Comparison of ENCODE assay signal across 8 cellular contexts in genomic region chr1:65253800-65254319, GRCh38. TPM values are rescaled to one million over a fixed set of nuclear protein-coding genes. Genes with fewer than 3 reads are reported as not detected.
DNase-seq lines count a peak whose midpoint lies in the region; ATAC-seq and TF ChIP-seq lines count a peak whose summit lies in the region.

No MANE protein-coding gene starts in this region.

- no peak for DNase-seq in CD8-positive, alpha-beta memory T cell
- DNase-seq in choroid plexus epithelial cell (ENCODE audit: low read depth) (peak; percentile 40), Kasumi-1 (lab: John Stamatoyannopoulos, UW) (no peak), NCI-H748 treated with DMSO at 0.1 percent for 48 hours (lab: John Stamatoyannopoulos, UW) (no peak)
- no peak for DNase-seq in naive thymus-derived CD4-positive, alpha-beta T cell

- ATAC-seq in GM21447 (IDR thresholded peaks at IDR 0.05; ENCODE audit: unreplicated experiment), result peak; percentile 29
- ATAC-seq in naive thymus-derived CD4-positive, alpha-beta T cell, result no peak
- no peak for ATAC-seq in GM18858 (IDR thresholded peaks at IDR 0.05; ENCODE audit: unreplicated experiment)

- H3K9me3 Mint-ChIP-seq in CD8-positive, alpha-beta memory T cell, result no peaks in the 10 kb centered on the region
- H3K9me3 Mint-ChIP-seq in naive thymus-derived CD4-positive, alpha-beta T cell, result no peaks in the 10 kb centered on the region

- H3K4me3 ChIP-seq in CD8-positive, alpha-beta memory T cell (ENCODE audit: low read length), result peak overlapping the region; percentile 65
- H3K4me3 ChIP-seq in KMS-11 (IDR thresholded peaks at IDR 0.05; ENCODE audit: insufficient read depth, low read depth, low read length) (no peak overlapping the region), choroid plexus epithelial cell (ENCODE audit: low read depth, low read length) (peak overlapping the region; percentile 61)
- peak overlapping the region; percentile 80 for H3K4me3 ChIP-seq in naive thymus-derived CD4-positive, alpha-beta T cell (ENCODE audit: low read length)

- POLR2A ChIA-PET in CD8-positive, alpha-beta memory T cell (lab: Charles Lee), result interaction anchor here (1.0 to 2.0 kb wide), 4 partner anchors 9 to 166 kb away, joined by 3 to 21 read pairs (median 11); partner anchors contain the start of genes LEPR and LEPROT
- POLR2A ChIA-PET in naive thymus-derived CD4-positive, alpha-beta T cell (lab: Charles Lee), result interaction anchor here (0.9 to 2.8 kb wide), 7 partner anchors 9 to 183 kb away, joined by 3 to 25 read pairs (median 4); partner anchors contain the start of genes LEPR and LEPROT

- no peaks in the 10 kb centered on the region for H3K79me2 ChIP-seq in KMS-11 (ENCODE audit: insufficient read depth, low read depth)

- peak overlapping the region; percentile 86 to 95 (median 91) for H3K4me3 Mint-ChIP-seq in CD8-positive, alpha-beta memory T cell
- H3K4me3 Mint-ChIP-seq in naive thymus-derived CD4-positive, alpha-beta T cell, result peak overlapping the region; percentile 87 to 93 (median 90)

- H3K27me3 ChIP-seq in CD8-positive, alpha-beta memory T cell (ENCODE audit: insufficient read depth, low read length, poor library complexity, severe bottlenecking), result no peaks in the 10 kb centered on the region
- no peaks in the 10 kb centered on the region for H3K27me3 ChIP-seq in KMS-11 (ENCODE audit: insufficient read depth, low read depth)
- no peaks in the 10 kb centered on the region for H3K27me3 ChIP-seq in naive thymus-derived CD4-positive, alpha-beta T cell (ENCODE audit: control insufficient read depth in 2 of 2, insufficient read depth in 2 of 2, low read length in 2 of 2)

- CTCF ChIA-PET in CD8-positive, alpha-beta memory T cell (lab: Charles Lee), result interaction anchor here (0.6 to 1.4 kb wide), 4 partner anchors 9 to 1192 kb away, joined by 3 to 4 read pairs (median 4); partner anchors contain the start of genes LEPR and LEPROT
- CTCF ChIA-PET in naive thymus-derived CD4-positive, alpha-beta T cell (lab: Charles Lee), result interaction anchor here (1.0 kb wide), 1 partner anchor 17 kb away, joined by 3 read pairs; no protein-coding TSS in a partner anchor

- H3K4me1 Mint-ChIP-seq in CD8-positive, alpha-beta memory T cell, result peaks cover 19 to 26% (median 20%) of the 10 kb centered on the region in 3 donors
- peaks cover 12 to 20% (median 18%) of the 10 kb centered on the region in 7 donors for H3K4me1 Mint-ChIP-seq in naive thymus-derived CD4-positive, alpha-beta T cell

- no peaks in the 10 kb centered on the region for H4K20me1 ChIP-seq in KMS-11 (ENCODE audit: insufficient read depth)

- H3K36me3 ChIP-seq in CD8-positive, alpha-beta memory T cell (ENCODE audit: insufficient read depth, low read length), result no peaks in the 10 kb centered on the region
- H3K36me3 ChIP-seq in KMS-11 (ENCODE audit: insufficient read depth), result no peaks in the 10 kb centered on the region
- H3K36me3 ChIP-seq in naive thymus-derived CD4-positive, alpha-beta T cell (ENCODE audit: control insufficient read depth in 2 of 3, insufficient read depth in 3 of 3, low read length in 3 of 3), result no peaks in the 10 kb centered on the region

- peak overlapping the region; percentile 74 for H3K27ac ChIP-seq in CD8-positive, alpha-beta memory T cell (ENCODE audit: low read depth, low read length)
- peak overlapping the region; percentile 55; the same call in 1 of the 2 replicates for H3K27ac ChIP-seq in KMS-11
- peak overlapping the region; percentile 69 for H3K27ac ChIP-seq in naive thymus-derived CD4-positive, alpha-beta T cell (ENCODE audit: low read depth, low read length)

- peaks cover 0 to 2% (median 0%) of the 10 kb centered on the region in 3 donors for H3K36me3 Mint-ChIP-seq in CD8-positive, alpha-beta memory T cell
- no peaks in the 10 kb centered on the region for H3K36me3 Mint-ChIP-seq in naive thymus-derived CD4-positive, alpha-beta T cell

- peak overlapping the region; percentile 57 for H3K4me2 ChIP-seq in KMS-11

- H3K4me1 ChIP-seq in CD8-positive, alpha-beta memory T cell (ENCODE audit: insufficient read depth, low read length), result peaks cover 12% of the 10 kb centered on the region
- no peaks in the 10 kb centered on the region for H3K4me1 ChIP-seq in KMS-11 (ENCODE audit: low read depth, poor library complexity, severe bottlenecking)
- H3K4me1 ChIP-seq in naive thymus-derived CD4-positive, alpha-beta T cell (ENCODE audit: control insufficient read depth in 2 of 2, insufficient read depth in 2 of 2, low read length in 2 of 2), result peaks cover 10 to 14% of the 10 kb centered on the region in 2 donors

- peak overlapping the region; percentile 38 to 94 (median 86) for H3K27ac Mint-ChIP-seq in CD8-positive, alpha-beta memory T cell
- H3K27ac Mint-ChIP-seq in naive thymus-derived CD4-positive, alpha-beta T cell, result peak overlapping the region; percentile 11 to 93 (median 76)

- peak overlapping the region; percentile 73; the same call in 1 of the 2 replicates for H3K9ac ChIP-seq in KMS-11

- H3K9me3 ChIP-seq in CD8-positive, alpha-beta memory T cell (ENCODE audit: low read length), result no peaks in the 10 kb centered on the region
- H3K9me3 ChIP-seq in naive thymus-derived CD4-positive, alpha-beta T cell (ENCODE audit: control insufficient read depth in 2 of 3, low read length in 3 of 3), result no peaks in the 10 kb centered on the region

- intact Hi-C loops in naive thymus-derived CD4-positive, alpha-beta T cell (cut with micrococcal nuclease), result loop anchor here (1.0 to 10.0 kb wide), 12 partner anchors 11 to 1887 kb away; partner anchors contain the start of genes LEPR (in 2 of the 2), LEPROT (in 2 of the 2), ALG6 (in 1 of the 2) and PGM1 (in 1 of the 2)

- peaks cover 4 to 6% of the 10 kb centered on the region in 2 donors for H3K27me3 Mint-ChIP-seq in CD8-positive, alpha-beta memory T cell
- H3K27me3 Mint-ChIP-seq in naive thymus-derived CD4-positive, alpha-beta T cell, result peaks cover 0 to 33% (median 9%) of the 10 kb centered on the region in 5 donors

- TF ChIP-seq CTCF in KMS-11 (conservative IDR thresholded peaks at IDR 0.05; ENCODE audit: low read depth, low read length) (no peak), choroid plexus epithelial cell (conservative IDR thresholded peaks at IDR 0.05; ENCODE audit: low read depth, low read length) (no peak)

- peak overlapping the region; percentile 99 for H2AFZ ChIP-seq in KMS-11 (ENCODE audit: low read depth)

RNA-seq across cellular contexts. Expression of gene DNAJC6, which starts 55.5 kb away (rescaled TPM):
- 1 to 10 TPM; 5.1 to 5.6 TPM for total RNA-seq in CD8-positive, alpha-beta memory T cell
- 1.0 TPM for polyA plus RNA-seq in CD8-positive, alpha-beta memory T cell
- total RNA-seq in naive thymus-derived CD4-positive, alpha-beta T cell, result 1 to 10 TPM; 1.4 to 7.0 (median 4.3) TPM
- polyA plus RNA-seq in naive thymus-derived CD4-positive, alpha-beta T cell, result under 1 TPM; 0.22 to 0.28 TPM
